In genomic region chr1:158181577-158181922, GRCh38 we compare ENCODE assay signal across 9 cellular contexts. TPM values are rescaled to one million over a fixed set of nuclear protein-coding genes. Genes with fewer than 3 reads are reported as not detected.
DNase-seq lines count a peak whose midpoint lies in the region; ATAC-seq and TF ChIP-seq lines count a peak whose summit lies in the region.
"Had no signal": no experiment of that assay in that cellular context is flagged by ENCODE, and none has a peak within 500 bp of the region (broad histone marks: within the 10 kb centered on the region; RNA-seq: fewer than 3 reads in every experiment).

No MANE protein-coding gene starts in this region.

- H3K9me3 ChIP-seq in CD8-positive, alpha-beta memory T cell (ENCODE audit: low read length) = no peaks in the 10 kb centered on the region
- peaks cover 4% of the 10 kb centered on the region for H3K9me3 ChIP-seq in trophoblast cell (ENCODE audit: insufficient read depth, low read depth, low read length)

- H3K36me3 Mint-ChIP-seq in CD8-positive, alpha-beta memory T cell = no peaks in the 10 kb centered on the region

- H3K27ac ChIP-seq in CD8-positive, alpha-beta memory T cell (ENCODE audit: low read depth, low read length) = no peak overlapping the region
- peak overlapping the region; percentile 75 for H3K27ac ChIP-seq in RWPE1
- no peak overlapping the region for H3K27ac ChIP-seq in trophoblast cell (ENCODE audit: low read depth, low read length)

- TF ChIP-seq CTCF in RWPE1 (conservative IDR thresholded peaks at IDR 0.05; ENCODE audit: low read depth) (no peak), fibroblast of pulmonary artery (IDR thresholded peaks at IDR 0.05; ENCODE audit: low read length, missing control alignments) (no peak), GM13977 (IDR thresholded peaks at IDR 0.05; ENCODE audit: extremely low read depth, insufficient read depth, missing control alignments) (no peak)

- no peaks in the 10 kb centered on the region for H3K4me1 ChIP-seq in CD8-positive, alpha-beta memory T cell (ENCODE audit: insufficient read depth, low read length)
- peaks cover 6 to 12% of the 10 kb centered on the region in 2 experiments for H3K4me1 ChIP-seq in trophoblast cell (ENCODE audit: control insufficient read depth in 1 of 2, insufficient read depth in 2 of 2, low read length in 2 of 2)

- peak overlapping the region in 6 of 7 donors; percentile 42 to 80 (median 69) for H3K4me3 Mint-ChIP-seq in CD8-positive, alpha-beta memory T cell

- H3K27me3 Mint-ChIP-seq in CD8-positive, alpha-beta memory T cell = peaks cover 47 to 77% of the 10 kb centered on the region in 2 donors

- peaks cover 26% of the 10 kb centered on the region for H3K27me3 ChIP-seq in CD8-positive, alpha-beta memory T cell (ENCODE audit: insufficient read depth, low read length, poor library complexity, severe bottlenecking)
- H3K27me3 ChIP-seq in trophoblast cell (ENCODE audit: insufficient read depth, low read length) = peaks cover 32% of the 10 kb centered on the region

- H3K4me2 ChIP-seq in trophoblast cell (ENCODE audit: low read length) = peak overlapping the region; percentile 96

- CTCF ChIA-PET in CD8-positive, alpha-beta memory T cell (lab: Charles Lee) = no interaction called here
- CTCF ChIA-PET in RWPE1 (lab: Yijun Ruan, JAX) = no interaction called here

- no peak overlapping the region for H3K18ac ChIP-seq in trophoblast cell (ENCODE audit: low read length)

- H2BK12ac ChIP-seq in trophoblast cell (ENCODE audit: low read length) = no peak overlapping the region

- H2AFZ ChIP-seq in trophoblast cell (ENCODE audit: insufficient read depth, low read length, poor library complexity) = no peak overlapping the region

- no peak overlapping the region for H3K4me3 ChIP-seq in CD8-positive, alpha-beta memory T cell (ENCODE audit: low read length)
- H3K4me3 ChIP-seq in fibroblast of pulmonary artery (replicated peaks; ENCODE audit: low read depth, low read length) (peak overlapping the region; percentile 65), trophoblast cell (ENCODE audit: low read depth, low read length) (peak overlapping the region; percentile 67)

- no peak overlapping the region for H3K4ac ChIP-seq in trophoblast cell (ENCODE audit: low read depth, low read length)

- H3K14ac ChIP-seq in trophoblast cell (ENCODE audit: low read length) = no peak overlapping the region

- POLR2A ChIA-PET in CD8-positive, alpha-beta memory T cell (lab: Charles Lee) = no interaction called here
- POLR2A ChIA-PET in RWPE1 (lab: Yijun Ruan, JAX; ENCODE audit: low non-redundant PET) = no interaction called here

- no peak overlapping the region for H2AK5ac ChIP-seq in trophoblast cell (ENCODE audit: low read length)

- H3K79me1 ChIP-seq in trophoblast cell (ENCODE audit: low read length) = no peaks in the 10 kb centered on the region

- no peaks in the 10 kb centered on the region for H3K9me3 Mint-ChIP-seq in CD8-positive, alpha-beta memory T cell

- peaks cover 13 to 23% (median 19%) of the 10 kb centered on the region in 3 donors for H3K4me1 Mint-ChIP-seq in CD8-positive, alpha-beta memory T cell

- H4K12ac ChIP-seq in trophoblast cell (ENCODE audit: low read depth, low read length) = no peak overlapping the region

- H3K9ac ChIP-seq in trophoblast cell (ENCODE audit: low read length) = no peak overlapping the region

- no CpG with 5 or more reads among the region's 13 CpGs for WGBS in trophoblast cell (ENCODE audit: extremely low coverage, insufficient coverage, insufficient read length)

- no peak overlapping the region for H2BK120ac ChIP-seq in trophoblast cell (ENCODE audit: insufficient read depth, low read length, poor library complexity)

- no peak for ATAC-seq in GM21723 (IDR thresholded peaks at IDR 0.05; ENCODE audit: unreplicated experiment)
- ATAC-seq in GM21526 (IDR thresholded peaks at IDR 0.05; ENCODE audit: low FRiP score, unreplicated experiment) = no peak

- no peaks in the 10 kb centered on the region for H3K36me3 ChIP-seq in CD8-positive, alpha-beta memory T cell (ENCODE audit: insufficient read depth, low read length)
- H3K36me3 ChIP-seq in trophoblast cell (ENCODE audit: control insufficient read depth in 1 of 2, insufficient read depth in 2 of 2, low read length in 2 of 2) = no peaks in the 10 kb centered on the region

- in situ Hi-C loops in GM13977 (cut with MboI; ENCODE audit: low pct_unique_long_range_greater_than_20kb, low sequenced_read_pairs, unreplicated experiment) = loop anchor here (25.0 kb wide), 1 partner anchor 831 kb away; the partner anchor contains the start of gene IFI16

- H4K8ac ChIP-seq in trophoblast cell (ENCODE audit: low read depth, low read length) = no peak overlapping the region

- no peak for DNase-seq in CD8-positive, alpha-beta memory T cell
- DNase-seq in RWPE1 (ENCODE audit: low spot score) = no peak
- DNase-seq in fibroblast of pulmonary artery (ENCODE audit: low read depth) = no peak
- DNase-seq in trophoblast cell = no peak
- no peak for DNase-seq in NCI-H2171 (lab: John Stamatoyannopoulos, UW)
- DNase-seq in GM13977 (ENCODE audit: low spot score) = no peak
- DNase-seq: NCI-H1436 treated with DMSO at 0.1 percent for 48 hours had no signal

- H4K91ac ChIP-seq in trophoblast cell (ENCODE audit: low read depth, low read length) = no peak overlapping the region

- H3K27ac Mint-ChIP-seq in CD8-positive, alpha-beta memory T cell = no peak overlapping the region

- H3K79me2 ChIP-seq in trophoblast cell (ENCODE audit: control insufficient read depth, insufficient read depth, low read length, poor library complexity) = no peaks in the 10 kb centered on the region

- no peak overlapping the region for H3K23ac ChIP-seq in trophoblast cell (ENCODE audit: low read length)

- H2BK5ac ChIP-seq in trophoblast cell (ENCODE audit: low read depth, low read length, poor library complexity) = no peak overlapping the region

RNA-seq across cellular contexts. Expression of gene CD1D, which starts 0.9 kb away (rescaled TPM):
- not detected for total RNA-seq in CD8-positive, alpha-beta memory T cell
- not detected for polyA plus RNA-seq in CD8-positive, alpha-beta memory T cell
- polyA plus RNA-seq in trophoblast cell (2013) = 0.01 TPM in 1 of 2 replicates, not detected in the other
